In the genomic region with DNA sequence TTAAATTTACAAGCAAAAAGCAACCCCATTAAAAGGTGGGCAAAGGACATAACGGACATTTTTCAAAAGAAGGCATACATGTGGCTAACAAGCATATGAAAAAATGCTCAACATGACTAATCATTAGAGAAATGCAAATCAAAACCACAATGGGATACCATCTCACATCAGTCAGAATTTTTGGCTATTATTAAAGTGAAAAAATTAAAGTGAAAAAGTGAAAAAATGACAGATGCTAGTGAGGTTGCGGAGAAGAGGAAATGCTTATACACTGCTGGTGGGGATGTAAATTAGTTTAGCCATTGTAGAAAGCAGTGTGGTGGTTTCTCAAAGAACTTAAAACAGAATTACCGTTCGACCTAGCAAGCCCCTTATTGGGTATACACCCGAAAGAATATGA, we compare ENCODE assay signal across 29 cellular contexts.
DNase-seq lines count a peak whose midpoint lies in the region; ATAC-seq and TF ChIP-seq lines count a peak whose summit lies in the region.
"Had no signal": no experiment of that assay in that cellular context is flagged by ENCODE, and none has a peak within 500 bp of the region (broad histone marks: within the 10 kb centered on the region; RNA-seq: fewer than 3 reads in every experiment).

No MANE protein-coding gene starts in this region.

- H3K4me3 ChIP-seq in astrocyte of the cerebellum (ENCODE audit: low read depth, low read length) = no peak overlapping the region
- H3K4me3 ChIP-seq: BLaER1 treated with 17β-estradiol and CSF1 and Interleukin-3, amounts not matched to agents 10 nM and 100 nM; cardiac muscle cell; esophagus muscularis mucosa; gastroesophageal sphincter; hepatocyte; neural progenitor cell; spleen; upper lobe of left lung had no signal

- DNase-seq in HS-27A (ENCODE audit: low read depth) = peak; percentile 15
- peak; percentile 60 for DNase-seq in astrocyte of the cerebellum (ENCODE audit: low read depth)
- DNase-seq in superior temporal gyrus (ENCODE audit: extremely low spot score) = peak; percentile 4
- DNase-seq in activated naive CD4-positive, alpha-beta T cell treated with anti-CD3 and anti-CD28 coated beads, Interleukin-2, amount 50 U/mL, for 16 hours = no peak
- DNase-seq in DMS53 (lab: John Stamatoyannopoulos, UW) = no peak
- DNase-seq: activated CD4-positive, alpha-beta T cell treated with anti-CD3 and anti-CD28 coated beads, Interleukin-2, amount 50 U/mL, for 4 hours; activated naive CD4-positive, alpha-beta T cell treated with anti-CD3 and anti-CD28 coated beads for 36 hours; amniotic stem cell; COR-L47; left colon; mammary epithelial cell; NCI-H2081 treated with DMSO at 0.1 percent for 48 hours; NCI-H226; NCI-H748 treated with DMSO at 0.1 percent for 48 hours; right cardiac atrium; RPMI8226; spleen; stimulated activated CD4-positive, alpha-beta T cell treated with anti-CD3 and anti-CD28 coated beads, Interleukin-4, amount 100 ng/mL, for 24 hours; substantia nigra; upper lobe of left lung had no signal

- in situ Hi-C loops in astrocyte of the cerebellum (cut with HindIII; ENCODE audit: low sequenced_read_pairs) = no loop called here

- TF ChIP-seq CTCF in astrocyte of the cerebellum (IDR thresholded peaks at IDR 0.05; ENCODE audit: low read depth, low read length, missing control alignments) = no peak

- ATAC-seq in GM19455 (IDR thresholded peaks at IDR 0.05; ENCODE audit: unreplicated experiment) (peak; percentile 61), HG03175 (IDR thresholded peaks at IDR 0.05; ENCODE audit: unreplicated experiment) (no peak)
- ATAC-seq: gastroesophageal sphincter; left colon; right cardiac atrium; stimulated activated effector memory CD8-positive, alpha-beta T cell treated with anti-CD3 and anti-CD28 coated beads, Interleukin-12 subunit alpha, Interleukin-12 subunit beta, amount 100 ng/mL, for 72 hours had no signal

Comparison
In these comparisons a context has a peak if more than half of its experiments do, and no peak if none do; other contexts are left out.
1. DNase-seq: peak in HS-27A (single experiment), astrocyte of the cerebellum (single experiment) and superior temporal gyrus (single experiment); none in activated naive CD4-positive, alpha-beta T cell treated with anti-CD3 and anti-CD28 coated beads, Interleukin-2, amount 50 U/mL, for 16 hours (single experiment) and DMS53 (single experiment).